16 cellular contexts compared by ENCODE assay signal in the genomic region with DNA sequence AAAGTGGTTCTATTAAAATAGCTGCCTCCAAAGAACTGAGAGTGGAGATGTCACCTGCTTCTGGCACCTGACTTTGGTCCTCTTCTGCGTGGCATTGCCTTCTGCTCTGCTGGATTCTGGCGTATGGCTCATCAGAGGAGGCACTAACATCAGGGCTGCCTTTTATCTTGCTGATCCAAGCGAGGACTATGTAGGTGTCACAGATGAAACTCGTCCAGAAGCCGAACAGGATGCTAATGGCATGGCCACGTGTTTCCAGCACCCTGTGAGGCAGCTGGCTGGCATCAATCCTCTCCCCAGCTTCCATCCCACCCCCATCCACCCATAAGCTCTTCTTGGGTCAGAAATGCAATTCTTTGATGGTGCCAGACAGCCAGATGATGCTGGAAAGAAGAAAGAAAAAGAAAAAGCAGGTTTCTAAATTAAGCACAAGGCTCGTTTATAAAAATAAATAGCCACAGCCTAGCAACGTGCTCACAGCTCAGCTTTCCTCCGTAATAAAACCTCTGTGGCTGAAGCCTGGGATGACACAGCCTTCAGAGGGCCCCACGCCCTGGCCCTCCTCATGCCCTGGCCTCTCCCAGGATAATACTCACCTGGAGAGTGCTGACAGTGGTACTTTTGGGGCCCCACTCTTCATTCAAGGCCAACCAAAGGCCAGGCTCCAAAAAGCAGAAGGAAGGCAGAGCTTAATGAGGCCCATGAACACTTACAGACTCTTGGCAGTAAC.
DNase-seq lines count a peak whose midpoint lies in the region; ATAC-seq and TF ChIP-seq lines count a peak whose summit lies in the region.
"Had no signal": no experiment of that assay in that cellular context is flagged by ENCODE, and none has a peak within 500 bp of the region (broad histone marks: within the 10 kb centered on the region; RNA-seq: fewer than 3 reads in every experiment).

No MANE protein-coding gene starts in this region.

- WGBS in heart left ventricle, 4 donors: 39 to 54% (median 43%) methylated on average over 10 of the region's 10 CpGs
- WGBS in psoas muscle, 3 donors: 17 to 27% (median 26%) methylated on average over 10 of the region's 10 CpGs

- no peaks in the 10 kb centered on the region for H3K27me3 ChIP-seq in heart left ventricle
- no peaks in the 10 kb centered on the region for H3K27me3 ChIP-seq in psoas muscle (ENCODE audit: insufficient read depth in 3 of 3, low read length in 2 of 3)

- DNase-seq in Ammon's horn (ENCODE audit: low spot score): peak; percentile 70
- peak in 39 of 58 donors; percentile 12 to 81 (median 54) for DNase-seq in anterior cingulate cortex (lab: John Stamatoyannopoulos, UW)
- no peak for DNase-seq in heart left ventricle
- DNase-seq in psoas muscle: no peak
- DNase-seq in NCI-H1417 (lab: John Stamatoyannopoulos, UW): no peak
- DNase-seq in NCI-H128 (lab: John Stamatoyannopoulos, UW; ENCODE audit: unreplicated experiment): no peak
- DNase-seq in activated CD4-positive, CD25-positive, alpha-beta regulatory T cell treated with anti-CD3 and anti-CD28 coated beads, Interleukin-2, amount 50 U/mL, for 72 hours: no peak
- DNase-seq in dedifferentiated amniotic fluid mesenchymal stem cell (ENCODE audit: extremely low spot score): no peak
- DNase-seq: ACHN; activated gamma-delta T cell; COR-L47; MV-4-11; NCI-H226; stimulated activated CD4-positive, alpha-beta T cell treated with anti-CD3 and anti-CD28 coated beads, Interleukin-4, amount 100 ng/mL, for 4 hours had no signal

- peaks cover 0 to 39% (median 6%) of the 10 kb centered on the region in 12 donors for H3K4me1 ChIP-seq in heart left ventricle
- H3K4me1 ChIP-seq in psoas muscle: peaks cover 58% of the 10 kb centered on the region

- H3K4me3 ChIP-seq in heart left ventricle (no peak overlapping the region), psoas muscle (peak overlapping the region; percentile 0)
- H3K4me3 ChIP-seq: GM23338 had no signal

- no peaks in the 10 kb centered on the region for H3K9me3 ChIP-seq in heart left ventricle
- no peaks in the 10 kb centered on the region for H3K9me3 ChIP-seq in psoas muscle

- H3K36me3 ChIP-seq in heart left ventricle (no peaks in the 10 kb centered on the region), psoas muscle (ENCODE audit: insufficient read depth in 1 of 2, low read depth in 1 of 2) (no peaks in the 10 kb centered on the region)

- peak; percentile 38 to 74 (median 57) for ATAC-seq in heart left ventricle
- ATAC-seq in psoas muscle: peak; percentile 11 to 66 (median 56)
- ATAC-seq: GM23338 had no signal

- intact Hi-C loops in heart left ventricle (cut with DNase I): no loop called here
- intact Hi-C loops in psoas muscle (cut with DNase I): no loop called here

- H3K27ac ChIP-seq in heart left ventricle: peak overlapping the region in 5 of 12 donors; percentile 33 to 66 (median 58)
- peak overlapping the region; percentile 87 for H3K27ac ChIP-seq in psoas muscle
- H3K27ac ChIP-seq: VCaP had no signal

- no peak for TF ChIP-seq POLR2A in heart left ventricle (IDR thresholded peaks at IDR 0.05)

- TF ChIP-seq CTCF in heart left ventricle (IDR thresholded peaks at IDR 0.05) (no peak), psoas muscle (IDR thresholded peaks at IDR 0.05) (no peak)

Comparison
In these comparisons a context has a peak if more than half of its experiments do, and no peak if none do; other contexts are left out.
1. DNase-seq: peak in Ammon's horn (single experiment) and anterior cingulate cortex (39 of 58); none in heart left ventricle (0 of 5), psoas muscle (0 of 2), NCI-H1417 (0 of 3), NCI-H128 (single experiment), activated CD4-positive, CD25-positive, alpha-beta regulatory T cell treated with anti-CD3 and anti-CD28 coated beads, Interleukin-2, amount 50 U/mL, for 72 hours (single experiment) and dedifferentiated amniotic fluid mesenchymal stem cell (single experiment).